In the genomic region with DNA sequence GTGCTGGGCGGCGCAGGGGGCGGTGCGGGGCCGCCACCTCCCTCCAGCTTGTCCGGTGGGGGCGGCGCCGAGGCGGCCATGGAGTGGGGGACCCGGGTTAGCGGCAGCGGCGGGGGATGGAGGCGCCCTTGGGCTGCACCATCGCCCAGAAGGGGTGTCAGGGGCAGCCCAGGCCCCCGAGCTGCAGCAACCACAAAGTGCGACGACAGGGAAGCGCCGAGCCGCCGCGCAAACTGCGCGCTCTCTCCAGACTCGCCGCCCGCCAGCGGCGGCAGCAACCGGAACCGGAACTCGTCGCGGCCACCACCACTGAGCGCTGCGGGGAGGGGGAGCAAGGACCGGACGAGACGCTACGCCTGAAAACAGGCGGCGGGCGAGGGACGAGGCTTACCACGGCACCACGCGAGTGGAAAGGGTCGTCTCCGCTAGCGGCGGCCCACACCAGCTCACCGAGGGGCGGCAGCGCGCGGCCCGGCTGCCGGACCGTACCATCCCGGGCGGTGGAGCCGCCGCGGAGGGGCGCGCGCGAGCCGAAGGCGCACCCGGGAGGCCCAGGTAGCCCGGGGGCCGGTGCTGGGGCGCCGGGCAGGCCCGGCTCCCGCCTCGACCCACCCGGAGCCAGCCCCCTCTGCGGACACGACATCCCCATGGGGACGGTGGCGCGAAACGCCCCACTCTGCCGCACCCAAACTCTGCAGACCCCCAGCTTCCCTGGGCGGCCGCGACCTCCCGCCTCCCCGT, we compare ENCODE assay signal across 1 cellular context.
TF ChIP-seq lines count a peak whose summit lies in the region.

A gene with protein sequence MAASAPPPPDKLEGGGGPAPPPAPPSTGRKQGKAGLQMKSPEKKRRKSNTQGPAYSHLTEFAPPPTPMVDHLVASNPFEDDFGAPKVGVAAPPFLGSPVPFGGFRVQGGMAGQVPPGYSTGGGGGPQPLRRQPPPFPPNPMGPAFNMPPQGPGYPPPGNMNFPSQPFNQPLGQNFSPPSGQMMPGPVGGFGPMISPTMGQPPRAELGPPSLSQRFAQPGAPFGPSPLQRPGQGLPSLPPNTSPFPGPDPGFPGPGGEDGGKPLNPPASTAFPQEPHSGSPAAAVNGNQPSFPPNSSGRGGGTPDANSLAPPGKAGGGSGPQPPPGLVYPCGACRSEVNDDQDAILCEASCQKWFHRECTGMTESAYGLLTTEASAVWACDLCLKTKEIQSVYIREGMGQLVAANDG (minus strand): TSS at position 286 of the 741 bp plus-strand sequence. CDS start 206 bp downstream, at position 80.

TF ChIP-seq in HEK293, 187 proteins besides CTCF, POLR2A, EP300 and RAD21 (continued from another document):
- TF ChIP-seq GLIS1 (tag by site-specific recombination; IDR thresholded peaks at IDR 0.05), result peak; percentile 77; the same call in 1 of the 2 replicates
- TF ChIP-seq GLI4 (tag by site-specific recombination; IDR thresholded peaks at IDR 0.05), result no peak
- peak; percentile 91 for TF ChIP-seq SP2 (tag by site-specific recombination; IDR thresholded peaks at IDR 0.05)
- no peak for TF ChIP-seq ZNF777 (tag by site-specific recombination; IDR thresholded peaks at IDR 0.05; ENCODE audit: borderline replicate concordance)
- TF ChIP-seq ZNF596 (tag by site-specific recombination; IDR thresholded peaks at IDR 0.05), result 0 out of 2 replicates have a peak, but pooled peaks have one; percentile 41
- peak; percentile 51; the same call in 1 of the 2 replicates for TF ChIP-seq ZNF2 (tag by site-specific recombination; IDR thresholded peaks at IDR 0.05)
- TF ChIP-seq, protein P1, sequence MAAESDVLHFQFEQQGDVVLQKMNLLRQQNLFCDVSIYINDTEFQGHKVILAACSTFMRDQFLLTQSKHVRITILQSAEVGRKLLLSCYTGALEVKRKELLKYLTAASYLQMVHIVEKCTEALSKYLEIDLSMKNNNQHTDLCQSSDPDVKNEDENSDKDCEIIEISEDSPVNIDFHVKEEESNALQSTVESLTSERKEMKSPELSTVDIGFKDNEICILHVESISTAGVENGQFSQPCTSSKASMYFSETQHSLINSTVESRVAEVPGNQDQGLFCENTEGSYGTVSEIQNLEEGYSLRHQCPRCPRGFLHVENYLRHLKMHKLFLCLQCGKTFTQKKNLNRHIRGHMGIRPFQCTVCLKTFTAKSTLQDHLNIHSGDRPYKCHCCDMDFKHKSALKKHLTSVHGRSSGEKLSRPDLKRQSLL (tag by site-specific recombination; IDR thresholded peaks at IDR 0.05), result peak; percentile 83; the same call in 1 of the 2 replicates
- TF ChIP-seq EGR2 (tag by site-specific recombination; IDR thresholded peaks at IDR 0.05; ENCODE audit: low read depth), result peak; percentile 15; the same call in 1 of the 2 replicates
- peak; percentile 16 for TF ChIP-seq ZBTB17 (tag by site-specific recombination; IDR thresholded peaks at IDR 0.05)
- TF ChIP-seq, protein P2, sequence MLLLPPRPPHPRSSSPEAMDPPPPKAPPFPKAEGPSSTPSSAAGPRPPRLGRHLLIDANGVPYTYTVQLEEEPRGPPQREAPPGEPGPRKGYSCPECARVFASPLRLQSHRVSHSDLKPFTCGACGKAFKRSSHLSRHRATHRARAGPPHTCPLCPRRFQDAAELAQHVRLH (tag by site-specific recombination; IDR thresholded peaks at IDR 0.05), result peak; percentile 87
- no peak for TF ChIP-seq ZNF23 (tag by site-specific recombination; IDR thresholded peaks at IDR 0.05; ENCODE audit: borderline replicate concordance)
- TF ChIP-seq, protein P3, sequence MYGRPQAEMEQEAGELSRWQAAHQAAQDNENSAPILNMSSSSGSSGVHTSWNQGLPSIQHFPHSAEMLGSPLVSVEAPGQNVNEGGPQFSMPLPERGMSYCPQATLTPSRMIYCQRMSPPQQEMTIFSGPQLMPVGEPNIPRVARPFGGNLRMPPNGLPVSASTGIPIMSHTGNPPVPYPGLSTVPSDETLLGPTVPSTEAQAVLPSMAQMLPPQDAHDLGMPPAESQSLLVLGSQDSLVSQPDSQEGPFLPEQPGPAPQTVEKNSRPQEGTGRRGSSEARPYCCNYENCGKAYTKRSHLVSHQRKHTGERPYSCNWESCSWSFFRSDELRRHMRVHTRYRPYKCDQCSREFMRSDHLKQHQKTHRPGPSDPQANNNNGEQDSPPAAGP (tag by site-specific recombination; IDR thresholded peaks at IDR 0.05), result peak; percentile 75
- peak; percentile 86; the same call in 1 of the 2 replicates for TF ChIP-seq ZBTB20 (tag by site-specific recombination; IDR thresholded peaks at IDR 0.05)
- TF ChIP-seq, protein P4, sequence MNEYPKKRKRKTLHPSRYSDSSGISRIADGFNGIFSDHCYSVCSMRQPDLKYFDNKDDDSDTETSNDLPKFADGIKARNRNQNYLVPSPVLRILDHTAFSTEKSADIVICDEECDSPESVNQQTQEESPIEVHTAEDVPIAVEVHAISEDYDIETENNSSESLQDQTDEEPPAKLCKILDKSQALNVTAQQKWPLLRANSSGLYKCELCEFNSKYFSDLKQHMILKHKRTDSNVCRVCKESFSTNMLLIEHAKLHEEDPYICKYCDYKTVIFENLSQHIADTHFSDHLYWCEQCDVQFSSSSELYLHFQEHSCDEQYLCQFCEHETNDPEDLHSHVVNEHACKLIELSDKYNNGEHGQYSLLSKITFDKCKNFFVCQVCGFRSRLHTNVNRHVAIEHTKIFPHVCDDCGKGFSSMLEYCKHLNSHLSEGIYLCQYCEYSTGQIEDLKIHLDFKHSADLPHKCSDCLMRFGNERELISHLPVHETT (tag by site-specific recombination; IDR thresholded peaks at IDR 0.05), result no peak; the same call in 1 of the 2 replicates
- TF ChIP-seq, protein P5, sequence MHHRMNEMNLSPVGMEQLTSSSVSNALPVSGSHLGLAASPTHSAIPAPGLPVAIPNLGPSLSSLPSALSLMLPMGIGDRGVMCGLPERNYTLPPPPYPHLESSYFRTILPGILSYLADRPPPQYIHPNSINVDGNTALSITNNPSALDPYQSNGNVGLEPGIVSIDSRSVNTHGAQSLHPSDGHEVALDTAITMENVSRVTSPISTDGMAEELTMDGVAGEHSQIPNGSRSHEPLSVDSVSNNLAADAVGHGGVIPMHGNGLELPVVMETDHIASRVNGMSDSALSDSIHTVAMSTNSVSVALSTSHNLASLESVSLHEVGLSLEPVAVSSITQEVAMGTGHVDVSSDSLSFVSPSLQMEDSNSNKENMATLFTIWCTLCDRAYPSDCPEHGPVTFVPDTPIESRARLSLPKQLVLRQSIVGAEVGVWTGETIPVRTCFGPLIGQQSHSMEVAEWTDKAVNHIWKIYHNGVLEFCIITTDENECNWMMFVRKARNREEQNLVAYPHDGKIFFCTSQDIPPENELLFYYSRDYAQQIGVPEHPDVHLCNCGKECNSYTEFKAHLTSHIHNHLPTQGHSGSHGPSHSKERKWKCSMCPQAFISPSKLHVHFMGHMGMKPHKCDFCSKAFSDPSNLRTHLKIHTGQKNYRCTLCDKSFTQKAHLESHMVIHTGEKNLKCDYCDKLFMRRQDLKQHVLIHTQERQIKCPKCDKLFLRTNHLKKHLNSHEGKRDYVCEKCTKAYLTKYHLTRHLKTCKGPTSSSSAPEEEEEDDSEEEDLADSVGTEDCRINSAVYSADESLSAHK (tag by site-specific recombination; IDR thresholded peaks at IDR 0.05), result no peak
TF ChIP-seq in HEK293: peak in this region for 59.
